8 cellular contexts compared by ENCODE assay signal in genomic region chr1:225866061-225866844, GRCh38.
A peak's percentile ranks its signal among the peaks of the same experiment; 100 is the strongest.
DNase-seq lines count a peak whose midpoint lies in the region; ATAC-seq lines count a peak whose summit lies in the region.

No MANE protein-coding gene starts in this region.

- peak overlapping the region in 10 of 11 experiments; percentile 1 to 79 (median 72); a peak in 19 of 22 replicates for H3K27ac ChIP-seq in BLaER1 treated with 17β-estradiol and CSF1 and Interleukin-3, amounts not matched to agents 10 nM and 100 nM

- H3K27ac Mint-ChIP-seq in dendritic cell treated with granulocyte-macrophage colony-stimulating factor and Interleukin-4, amounts not matched to agents 40 ng/mL and 50 ng/mL, for 4 days, result peak overlapping the region; percentile 0

- peaks cover 18% of the 10 kb centered on the region for H3K4me1 Mint-ChIP-seq in dendritic cell treated with granulocyte-macrophage colony-stimulating factor and Interleukin-4, amounts not matched to agents 40 ng/mL and 50 ng/mL, for 4 days (ENCODE audit: low read depth)

- peaks cover 37 to 84% (median 78%) of the 10 kb centered on the region in 10 experiments for H3K4me1 ChIP-seq in BLaER1 treated with 17β-estradiol and CSF1 and Interleukin-3, amounts not matched to agents 10 nM and 100 nM

- DNase-seq in stimulated activated CD4-positive, alpha-beta T cell treated with anti-CD3 and anti-CD28 coated beads, TNF-alpha, amount 100 ng/mL, for 4 hours (ENCODE audit: low read depth in 3 of 3), result peak; percentile 50 to 63 (median 61)
- DNase-seq in 8988T (no peak), germinal center (ENCODE audit: low spot score) (no peak)

- no peaks in the 10 kb centered on the region for H3K9me3 ChIP-seq in BLaER1 treated with 17β-estradiol and CSF1 and Interleukin-3, amounts not matched to agents 10 nM and 100 nM (replicated peaks in 1 of 11)

- no peaks in the 10 kb centered on the region for H3K9me3 Mint-ChIP-seq in dendritic cell treated with granulocyte-macrophage colony-stimulating factor and Interleukin-4, amounts not matched to agents 40 ng/mL and 50 ng/mL, for 4 days

- peak; percentile 68 for ATAC-seq in HG03139 (IDR thresholded peaks at IDR 0.05; ENCODE audit: unreplicated experiment)
- ATAC-seq in activated CD4-positive, CD25-positive, alpha-beta regulatory T cell treated with anti-CD3 and anti-CD28 coated beads, Interleukin-2, amount 50 U/mL, for 24 hours, result peak; percentile 99 to 100
- ATAC-seq in GM18909 (IDR thresholded peaks at IDR 0.05; ENCODE audit: poor library complexity, unreplicated experiment), result no peak

- peak overlapping the region; percentile 77 to 95 (median 93) for H3K4me2 ChIP-seq in BLaER1 treated with 17β-estradiol and CSF1 and Interleukin-3, amounts not matched to agents 10 nM and 100 nM

- H3K36me3 ChIP-seq in BLaER1 treated with 17β-estradiol and CSF1 and Interleukin-3, amounts not matched to agents 10 nM and 100 nM, result peaks cover 60 to 93% (median 81%) of the 10 kb centered on the region in 11 experiments

- H3K4me3 Mint-ChIP-seq in dendritic cell treated with granulocyte-macrophage colony-stimulating factor and Interleukin-4, amounts not matched to agents 40 ng/mL and 50 ng/mL, for 4 days, result no peak overlapping the region

- peaks cover 90% of the 10 kb centered on the region for H3K36me3 Mint-ChIP-seq in dendritic cell treated with granulocyte-macrophage colony-stimulating factor and Interleukin-4, amounts not matched to agents 40 ng/mL and 50 ng/mL, for 4 days (ENCODE audit: low read depth)

- peaks cover 0 to 26% (median 0%) of the 10 kb centered on the region in 11 experiments; a peak in 8 of 22 replicates for H4K20me1 ChIP-seq in BLaER1 treated with 17β-estradiol and CSF1 and Interleukin-3, amounts not matched to agents 10 nM and 100 nM

- H3K27me3 Mint-ChIP-seq in dendritic cell treated with granulocyte-macrophage colony-stimulating factor and Interleukin-4, amounts not matched to agents 40 ng/mL and 50 ng/mL, for 4 days, result no peaks in the 10 kb centered on the region

- H3K4me3 ChIP-seq in BLaER1 treated with 17β-estradiol and CSF1 and Interleukin-3, amounts not matched to agents 10 nM and 100 nM, result peak overlapping the region in 8 of 10 experiments; percentile 7 to 44 (median 31); a peak in 10 of 20 replicates

- intact Hi-C loops in dendritic cell treated with granulocyte-macrophage colony-stimulating factor and Interleukin-4, amounts not matched to agents 40 ng/mL and 50 ng/mL, for 4 days (cut with micrococcal nuclease), result no loop called here

- H3K27me3 ChIP-seq in BLaER1 treated with 17β-estradiol and CSF1 and Interleukin-3, amounts not matched to agents 10 nM and 100 nM, result no peaks in the 10 kb centered on the region

- peak overlapping the region in 9 of 11 experiments; percentile 30 to 67 (median 54); a peak in 15 of 22 replicates for H3K9ac ChIP-seq in BLaER1 treated with 17β-estradiol and CSF1 and Interleukin-3, amounts not matched to agents 10 nM and 100 nM

Comparison
In these comparisons a context has a peak if more than half of its experiments do, and no peak if none do; other contexts are left out.
1. DNase-seq: peak in stimulated activated CD4-positive, alpha-beta T cell treated with anti-CD3 and anti-CD28 coated beads, TNF-alpha, amount 100 ng/mL, for 4 hours (3 of 3); none in 8988T (single experiment) and germinal center (single experiment).